Comparison of ENCODE assay signal across 18 cellular contexts in genomic region chr4:113919611-113920010, GRCh38. TPM values are rescaled to one million over a fixed set of nuclear protein-coding genes. Genes with fewer than 3 reads are reported as not detected.
DNase-seq lines count a peak whose midpoint lies in the region; ATAC-seq and TF ChIP-seq lines count a peak whose summit lies in the region.
"Had no signal": no experiment of that assay in that cellular context is flagged by ENCODE, and none has a peak within 500 bp of the region (broad histone marks: within the 10 kb centered on the region; RNA-seq: fewer than 3 reads in every experiment).

No MANE protein-coding gene starts in this region.

- peak; percentile 35 for DNase-seq in Caki2 (ENCODE audit: low read depth)
- peak; percentile 64 for DNase-seq in astrocyte of the spinal cord (ENCODE audit: low read depth, low spot score)
- peak; percentile 56 for DNase-seq in iris pigment epithelial cell (ENCODE audit: low read depth)
- DNase-seq in stimulated activated CD4-positive, alpha-beta T cell treated with anti-CD3 and anti-CD28 coated beads, Interleukin-4, amount 100 ng/mL, for 4 hours, result no peak
- no peak for DNase-seq in OCI-M1 (lab: John Stamatoyannopoulos, UW)
- DNase-seq: activated CD4-positive, alpha-beta T cell treated with anti-CD3 and anti-CD28 coated beads, Interleukin-2, amount 50 U/mL, for 4 hours; activated T-cell treated with anti-CD3 and anti-CD28 coated beads, Interleukin-2, amount 50 U/mL, for 1 hour; central memory CD4-positive, alpha-beta T cell; effector memory CD8-positive, alpha-beta T cell; lower lobe of right lung; NCI-H146; NCI-H510A; uterus had no signal

- ATAC-seq in GM21515 (IDR thresholded peaks at IDR 0.05; ENCODE audit: unreplicated experiment) (no peak), HG02678 (IDR thresholded peaks at IDR 0.05; ENCODE audit: unreplicated experiment) (no peak)
- ATAC-seq: effector memory CD8-positive, alpha-beta T cell; lower lobe of right lung; natural killer cell treated with Interleukin-12 subunit alpha and Interleukin-12 subunit beta and Interleukin-15 and Interleukin-18, amount 100 ng/mL, for 72 hours had no signal

- in situ Hi-C loops in Caki2 (cut with HindIII; ENCODE audit: low pct_unique_long_range_greater_than_20kb, low sequenced_read_pairs), result no loop called here
- in situ Hi-C loops in astrocyte of the spinal cord (cut with HindIII; ENCODE audit: low sequenced_read_pairs), result no loop called here

- no peaks in the 10 kb centered on the region for H3F3A ChIP-seq in Loucy (ENCODE audit: low read depth)

- H3K4me2 ChIP-seq in Loucy (ENCODE audit: low read depth, low read length, poor library complexity, severe bottlenecking), result no peak overlapping the region

- peaks cover 17% of the 10 kb centered on the region for H3K4me1 ChIP-seq in Loucy (ENCODE audit: insufficient read depth, low read length, poor library complexity, severe bottlenecking)
- H3K4me1 ChIP-seq: lower lobe of right lung, uterus had no signal

- no peaks in the 10 kb centered on the region for H3K79me2 ChIP-seq in Loucy (ENCODE audit: insufficient read depth, low read length)

- TF ChIP-seq CTCF in Loucy (conservative IDR thresholded peaks at IDR 0.05; ENCODE audit: low read length), result no peak
- no peak for TF ChIP-seq CTCF in astrocyte of the spinal cord (IDR thresholded peaks at IDR 0.05; ENCODE audit: low read depth, low read length)

- no peaks in the 10 kb centered on the region for H4K20me1 ChIP-seq in Loucy (ENCODE audit: insufficient read depth, low read length, poor library complexity, severe bottlenecking)

- H3K9ac ChIP-seq in Loucy (ENCODE audit: low read depth, low read length, poor library complexity, severe bottlenecking), result no peak overlapping the region

- H3K4me3 ChIP-seq in Loucy (ENCODE audit: low read length, poor library complexity, severe bottlenecking) (no peak overlapping the region), astrocyte of the spinal cord (ENCODE audit: low read depth, low read length) (no peak overlapping the region)
- H3K4me3 ChIP-seq: lower lobe of right lung, uterus had no signal

- no peaks in the 10 kb centered on the region for H3K9me2 ChIP-seq in Loucy (replicated peaks; ENCODE audit: low read depth, low read length)

- no peaks in the 10 kb centered on the region for H3K27me3 ChIP-seq in Loucy (ENCODE audit: insufficient read depth, low read length, poor library complexity, severe bottlenecking)
- H3K27me3 ChIP-seq: uterus had no signal

- H3K9me3 ChIP-seq in Loucy (ENCODE audit: insufficient read depth, low read depth, low read length), result no peaks in the 10 kb centered on the region
- H3K9me3 ChIP-seq: lower lobe of right lung, uterus had no signal

- H3K36me3 ChIP-seq in Loucy (ENCODE audit: insufficient read depth, low read length), result no peaks in the 10 kb centered on the region
- H3K36me3 ChIP-seq: lower lobe of right lung, uterus had no signal

- H2AFZ ChIP-seq in Loucy (ENCODE audit: low read length), result peak overlapping the region; percentile 53; the same call in 1 of the 2 replicates

RNA-seq across cellular contexts. Expression of gene ARSJ, which starts 59.8 kb away (rescaled TPM):
- total RNA-seq in Caki2 (2014; rRNA removed; shearing (Covaris generic); ENCODE audit: low replicate concordance), result 22.7 and 34.9 TPM in 2 replicates
- total RNA-seq: OCI-LY7 had no signal

Comparison
In these comparisons a context has a peak if more than half of its experiments do, and no peak if none do; other contexts are left out.
1. DNase-seq: peak in Caki2 (single experiment), astrocyte of the spinal cord (single experiment) and iris pigment epithelial cell (single experiment); none in stimulated activated CD4-positive, alpha-beta T cell treated with anti-CD3 and anti-CD28 coated beads, Interleukin-4, amount 100 ng/mL, for 4 hours (0 of 2) and OCI-M1 (single experiment).